ENCODE assay signal across 26 cellular contexts in genomic region chrX:18537068-18537467, GRCh38.
"Had no signal": no experiment of that assay in that cellular context is flagged by ENCODE, and none has a peak within 500 bp of the region (broad histone marks: within the 10 kb centered on the region; RNA-seq: fewer than 3 reads in every experiment).

No MANE protein-coding gene starts in this region.

- H3K4me1 Mint-ChIP-seq: activated naive CD8-positive, alpha-beta T cell treated with anti-CD3 and anti-CD28 coated beads, Interleukin-2, amount 10 ng/mL, durations not matched to agents 7 days and 5 days; immature natural killer cell had no signal

- H3K27me3 Mint-ChIP-seq: activated naive CD8-positive, alpha-beta T cell treated with anti-CD3 and anti-CD28 coated beads, Interleukin-2, amount 10 ng/mL, durations not matched to agents 7 days and 5 days; effector memory CD8-positive, alpha-beta T cell; naive thymus-derived CD4-positive, alpha-beta T cell; stimulated activated naive B cell treated with anti-CD40 and anti-IgM and Interleukin-4, amounts not matched to agents 10 μg/mL and 1 μg/mL and 100 μg/mL, for 72 hours had no signal

- H3K9me3 Mint-ChIP-seq: activated naive CD8-positive, alpha-beta T cell treated with anti-CD3 and anti-CD28 coated beads, Interleukin-2, amount 10 ng/mL, durations not matched to agents 7 days and 5 days; activated T-cell treated with anti-CD3 and anti-CD28 coated beads, Interleukin-2, amount 50 U/mL, for 4 hours; effector memory CD8-positive, alpha-beta T cell had no signal

- H3K4me3 Mint-ChIP-seq: activated naive CD4-positive, alpha-beta T cell treated with anti-CD3 and anti-CD28 coated beads for 36 hours; activated naive CD8-positive, alpha-beta T cell treated with anti-CD3 and anti-CD28 coated beads, Interleukin-2, amount 10 ng/mL, durations not matched to agents 7 days and 5 days; activated T-cell treated with anti-CD3 and anti-CD28 coated beads, Interleukin-2, amount 50 U/mL, for 4 hours; effector memory CD8-positive, alpha-beta T cell; immature natural killer cell; neural crest cell; stimulated activated naive B cell treated with anti-CD40 and anti-IgM and Interleukin-4, amounts not matched to agents 10 μg/mL and 1 μg/mL and 100 μg/mL, for 72 hours had no signal

- DNase-seq: activated CD4-positive, alpha-beta T cell treated with anti-CD3 and anti-CD28 coated beads for 4 hours; activated CD4-positive, alpha-beta T cell treated with anti-CD3 and anti-CD28 coated beads, Interleukin-2, amount 50 U/mL, for 48 hours; activated CD4-positive, CD25-positive, alpha-beta regulatory T cell; activated CD8-positive, alpha-beta memory T cell treated with anti-CD3 and anti-CD28 coated beads, Interleukin-2, amount 50 U/mL, for 48 hours; activated naive CD4-positive, alpha-beta T cell treated with anti-CD3 and anti-CD28 coated beads for 36 hours; activated naive CD8-positive, alpha-beta T cell treated with anti-CD3 and anti-CD28 coated beads, Interleukin-2, amount 10 ng/mL, durations not matched to agents 7 days and 5 days; activated T-cell treated with anti-CD3 and anti-CD28 coated beads, Interleukin-2, amount 50 U/mL, for 4 hours; amniotic stem cell; colonic mucosa; dorsolateral prefrontal cortex; effector memory CD8-positive, alpha-beta T cell; glutamatergic neuron; immature natural killer cell; lower lobe of right lung; naive thymus-derived CD4-positive, alpha-beta T cell; occipital lobe; right lobe of liver; stimulated activated CD4-positive, alpha-beta T cell treated with anti-CD3 and anti-CD28 coated beads, Interleukin-1b, Interleukin-23, amount 100 ng/mL, for 48 hours; stimulated activated naive B cell treated with anti-CD40 and anti-IgM and Interleukin-4, amounts not matched to agents 10 μg/mL and 1 μg/mL and 100 μg/mL, for 72 hours; trophoblast cell had no signal

- ATAC-seq: activated T-cell treated with anti-CD3 and anti-CD28 coated beads, Interleukin-2, amount 50 U/mL, for 4 hours; effector memory CD8-positive, alpha-beta T cell; left lobe of liver; lower lobe of right lung; naive thymus-derived CD4-positive, alpha-beta T cell; right lobe of liver had no signal

- H3K4me3 ChIP-seq: colonic mucosa, dorsolateral prefrontal cortex, esophagus muscularis mucosa, hepatocyte, lower lobe of right lung, right lobe of liver, skin epidermis, vagina had no signal

- H3K36me3 Mint-ChIP-seq: activated naive CD8-positive, alpha-beta T cell treated with anti-CD3 and anti-CD28 coated beads, Interleukin-2, amount 10 ng/mL, durations not matched to agents 7 days and 5 days had no signal

- H3K27ac Mint-ChIP-seq: activated naive CD4-positive, alpha-beta T cell treated with anti-CD3 and anti-CD28 coated beads for 36 hours; activated naive CD8-positive, alpha-beta T cell treated with anti-CD3 and anti-CD28 coated beads, Interleukin-2, amount 10 ng/mL, durations not matched to agents 7 days and 5 days; effector memory CD8-positive, alpha-beta T cell; immature natural killer cell; stimulated activated naive B cell treated with anti-CD40 and anti-IgM and Interleukin-4, amounts not matched to agents 10 μg/mL and 1 μg/mL and 100 μg/mL, for 72 hours had no signal

- H3K27ac ChIP-seq: colonic mucosa, dorsolateral prefrontal cortex, esophagus muscularis mucosa, hepatocyte, lower lobe of right lung, right lobe of liver, skin epidermis, vagina had no signal
